ENCODE assay signal across 21 cellular contexts in genomic region chr3:191143224-191143623, GRCh38. TPM values are rescaled to one million over a fixed set of nuclear protein-coding genes. Genes with fewer than 3 reads are reported as not detected.
DNase-seq lines count a peak whose midpoint lies in the region; ATAC-seq and TF ChIP-seq lines count a peak whose summit lies in the region.
"Had no signal": no experiment of that assay in that cellular context is flagged by ENCODE, and none has a peak within 500 bp of the region (broad histone marks: within the 10 kb centered on the region; RNA-seq: fewer than 3 reads in every experiment).

No MANE protein-coding gene starts in this region.

- TF ChIP-seq POLR2A in HCT116 (IDR thresholded peaks at IDR 0.05; ENCODE audit: borderline replicate concordance, extremely low read depth, insufficient read depth, insufficient read length) = no peak

- no peak for TF ChIP-seq CTCF in HCT116 (IDR thresholded peaks at IDR 0.05 in 2 of 3, conservative IDR thresholded peaks at IDR 0.05 in 1 of 3; ENCODE audit: borderline replicate concordance in 1 of 3, insufficient read depth in 1 of 3, low read depth in 2 of 3, low read length in 2 of 3)
- no peak for TF ChIP-seq CTCF in SU-DHL-6 (IDR thresholded peaks at IDR 0.05; ENCODE audit: insufficient read depth, low read length, poor library complexity, severe bottlenecking)
- TF ChIP-seq CTCF in fibroblast of pulmonary artery (IDR thresholded peaks at IDR 0.05; ENCODE audit: low read length, missing control alignments) = no peak
- no peak for TF ChIP-seq CTCF in osteocyte (IDR thresholded peaks at IDR 0.05)
- TF ChIP-seq CTCF in heart right ventricle (IDR thresholded peaks at IDR 0.05) = no peak

- H3K4me3 ChIP-seq in HCT116 (replicated peaks in 1 of 2; ENCODE audit: low read depth in 1 of 2, low read length in 2 of 2) (no peak overlapping the region), SU-DHL-6 (ENCODE audit: insufficient read depth, low read length, poor library complexity, severe bottlenecking) (no peak overlapping the region), fibroblast of pulmonary artery (replicated peaks; ENCODE audit: low read depth, low read length) (no peak overlapping the region), heart right ventricle (no peak overlapping the region)
- H3K4me3 ChIP-seq: GM12878 had no signal

- H3K36me3 Mint-ChIP-seq in stimulated activated memory B cell treated with anti-CD40 and anti-IgM and Interleukin-4, amounts not matched to agents 10 μg/mL and 1 μg/mL and 100 μg/mL, for 72 hours = peaks cover 5% of the 10 kb centered on the region
- H3K36me3 Mint-ChIP-seq in osteocyte (ENCODE audit: unreplicated experiment) = no peaks in the 10 kb centered on the region

- H3K9ac ChIP-seq in HCT116 (ENCODE audit: low read length) (no peak overlapping the region), SU-DHL-6 (ENCODE audit: low read length) (no peak overlapping the region)

- RAD21 ChIA-PET in HCT116 (lab: Charles Lee; ENCODE audit: low non-redundant PET in 1 of 2, low total read pairs in 2 of 2, uncharacterized antibody in 2 of 2, unreplicated experiment in 2 of 2) = no interaction called here

- H3K27ac Mint-ChIP-seq in stimulated activated memory B cell treated with anti-CD40 and anti-IgM and Interleukin-4, amounts not matched to agents 10 μg/mL and 1 μg/mL and 100 μg/mL, for 72 hours = peak overlapping the region; percentile 5
- H3K27ac Mint-ChIP-seq in osteocyte (ENCODE audit: unreplicated experiment) = no peak overlapping the region
- H3K27ac Mint-ChIP-seq: CD4-positive, alpha-beta T cell had no signal

- H3K4me1 Mint-ChIP-seq in stimulated activated memory B cell treated with anti-CD40 and anti-IgM and Interleukin-4, amounts not matched to agents 10 μg/mL and 1 μg/mL and 100 μg/mL, for 72 hours = peaks cover 71% of the 10 kb centered on the region
- H3K4me1 Mint-ChIP-seq in osteocyte (ENCODE audit: unreplicated experiment) = peaks cover 11% of the 10 kb centered on the region

- H3K36me3 ChIP-seq in HCT116 (ENCODE audit: control insufficient read depth in 1 of 2, insufficient read depth in 2 of 2, low read length in 2 of 2) (no peaks in the 10 kb centered on the region), SU-DHL-6 (ENCODE audit: low read length) (no peaks in the 10 kb centered on the region), heart right ventricle (no peaks in the 10 kb centered on the region)
- H3K36me3 ChIP-seq: BE2C had no signal

- H3K27me3 Mint-ChIP-seq in stimulated activated memory B cell treated with anti-CD40 and anti-IgM and Interleukin-4, amounts not matched to agents 10 μg/mL and 1 μg/mL and 100 μg/mL, for 72 hours = no peaks in the 10 kb centered on the region
- no peaks in the 10 kb centered on the region for H3K27me3 Mint-ChIP-seq in osteocyte (ENCODE audit: unreplicated experiment)
- H3K27me3 Mint-ChIP-seq: CD4-positive, alpha-beta T cell; IgD-negative memory B cell had no signal

- H4K20me1 ChIP-seq in HCT116 (ENCODE audit: insufficient read depth) = no peaks in the 10 kb centered on the region
- H4K20me1 ChIP-seq in SU-DHL-6 (ENCODE audit: low read depth, low read length) = no peaks in the 10 kb centered on the region

- DNase-seq in HCT116 (ENCODE audit: low read depth, low spot score) (no peak), fibroblast of pulmonary artery (ENCODE audit: low read depth) (peak; percentile 70), osteocyte (ENCODE audit: extremely low spot score, unreplicated experiment) (no peak), heart right ventricle (no peak)
- DNase-seq in stimulated activated CD4-positive, alpha-beta T cell treated with anti-CD3 and anti-CD28 coated beads, Interleukin-4, amount 100 ng/mL, for 24 hours = no peak
- DNase-seq: BE2C; CD4-positive, alpha-beta T cell; DMS79; NCI-H1417 treated with DMSO at 0.1 percent for 48 hours; NCI-H2029; NCI-H2171 treated with DMSO at 0.1 percent for 48 hours; NCI-H446 treated with DMSO at 0.1 percent for 48 hours had no signal

- no peak for TF ChIP-seq RAD21 in HCT116 (IDR thresholded peaks at IDR 0.05; ENCODE audit: low read depth)

- peaks cover 9% of the 10 kb centered on the region; the same call in 1 of the 2 replicates for H3F3A ChIP-seq in SU-DHL-6 (ENCODE audit: insufficient read depth)

- no peaks in the 10 kb centered on the region for H3K9me2 ChIP-seq in HCT116 (ENCODE audit: insufficient read depth)
- H3K9me2 ChIP-seq in SU-DHL-6 (replicated peaks; ENCODE audit: insufficient read depth, low read length) = no peaks in the 10 kb centered on the region

- intact Hi-C loops in HCT116 (cut with micrococcal nuclease) (no loop called here), heart right ventricle (cut with DNase I) (no loop called here)

- H3K4me1 ChIP-seq in HCT116 (ENCODE audit: control insufficient read depth in 1 of 2, insufficient read depth in 2 of 2, low read length in 2 of 2) (peaks cover 3 to 30% of the 10 kb centered on the region in 2 experiments; a peak in 3 of 4 replicates), heart right ventricle (peaks cover 0 to 12% (median 4%) of the 10 kb centered on the region in 9 donors)
- H3K4me1 ChIP-seq: BE2C had no signal

- H3K79me2 ChIP-seq in HCT116 (ENCODE audit: insufficient read depth, low read length) (no peaks in the 10 kb centered on the region), SU-DHL-6 (ENCODE audit: insufficient read depth, low read length) (no peaks in the 10 kb centered on the region)

- H3K27me3 ChIP-seq in HCT116 (ENCODE audit: insufficient read depth, low read length) (no peaks in the 10 kb centered on the region), SU-DHL-6 (ENCODE audit: low read length) (no peaks in the 10 kb centered on the region), heart right ventricle (no peaks in the 10 kb centered on the region)
- H3K27me3 ChIP-seq: BE2C had no signal

- BruUV-seq in HCT116 (replicated peaks; lab: Mats Ljungman, UMichigan) = no TSS peak

- 51 to 69% methylated on average over 1 of the region's 1 CpG for WGBS in heart right ventricle, 2 donors

- no peaks in the 10 kb centered on the region for H3K9me3 ChIP-seq in HCT116 (ENCODE audit: control insufficient read depth in 1 of 2, insufficient read depth in 1 of 2, low read depth in 1 of 2, low read length in 2 of 2)
- no peaks in the 10 kb centered on the region for H3K9me3 ChIP-seq in SU-DHL-6 (ENCODE audit: insufficient read depth, low read length)
- no peaks in the 10 kb centered on the region for H3K9me3 ChIP-seq in heart right ventricle
- H3K9me3 ChIP-seq: BE2C had no signal

- H2AFZ ChIP-seq in HCT116 (ENCODE audit: low read depth, low read length, poor library complexity, severe bottlenecking) (peak overlapping the region; percentile 93), SU-DHL-6 (ENCODE audit: low read depth, low read length, severe bottlenecking) (peak overlapping the region; percentile 86)

- H3K4me3 Mint-ChIP-seq in stimulated activated memory B cell treated with anti-CD40 and anti-IgM and Interleukin-4, amounts not matched to agents 10 μg/mL and 1 μg/mL and 100 μg/mL, for 72 hours = no peak overlapping the region
- no peak overlapping the region for H3K4me3 Mint-ChIP-seq in osteocyte (ENCODE audit: unreplicated experiment)
- H3K4me3 Mint-ChIP-seq: CD4-positive, alpha-beta T cell had no signal

- POLR2A ChIA-PET in HCT116 (lab: Charles Lee) = no interaction called here

- H3K27ac ChIP-seq in HCT116 (ENCODE audit: low read depth, low read length) (no peak overlapping the region), SU-DHL-6 (ENCODE audit: low read depth, low read length) (peak overlapping the region; percentile 68; the same call in 1 of the 2 replicates), heart right ventricle (no peak overlapping the region)

- no peak overlapping the region for H3K4me2 ChIP-seq in HCT116 (ENCODE audit: low read length)
- H3K4me2 ChIP-seq in SU-DHL-6 (ENCODE audit: low read depth, low read length, poor library complexity, severe bottlenecking) = peak overlapping the region; percentile 90

- CTCF ChIA-PET in HCT116 (lab: Charles Lee) = no interaction called here

- peaks cover 5% of the 10 kb centered on the region for H3K9me3 Mint-ChIP-seq in stimulated activated memory B cell treated with anti-CD40 and anti-IgM and Interleukin-4, amounts not matched to agents 10 μg/mL and 1 μg/mL and 100 μg/mL, for 72 hours
- no peaks in the 10 kb centered on the region for H3K9me3 Mint-ChIP-seq in osteocyte (ENCODE audit: unreplicated experiment)
- H3K9me3 Mint-ChIP-seq: CD4-positive, alpha-beta T cell had no signal

- no peak for ATAC-seq in HCT116
- no peak for ATAC-seq in stimulated activated memory B cell treated with anti-CD40 and anti-IgM and Interleukin-4, amounts not matched to agents 10 μg/mL and 1 μg/mL and 100 μg/mL, for 72 hours
- ATAC-seq in heart right ventricle = no peak
- ATAC-seq in HG03457 (IDR thresholded peaks at IDR 0.05; ENCODE audit: unreplicated experiment) = no peak
- ATAC-seq: GM12878 had no signal

TF ChIP-seq in HCT116, 20 proteins besides CTCF, POLR2A, EP300 and RAD21 (continues in another document):
- no peak for TF ChIP-seq ATF3 (IDR thresholded peaks at IDR 0.05)
- no peak for TF ChIP-seq EGR1 (IDR thresholded peaks at IDR 0.05; ENCODE audit: low read depth)
- no peak for TF ChIP-seq JUND (IDR thresholded peaks at IDR 0.05)
- TF ChIP-seq CEBPB (IDR thresholded peaks at IDR 0.05; ENCODE audit: low read depth) = no peak
- no peak for TF ChIP-seq EZH2 (IDR thresholded peaks at IDR 0.05)
- no peak for TF ChIP-seq ZBTB33 (IDR thresholded peaks at IDR 0.05; ENCODE audit: extremely low read depth, insufficient replicate concordance, low read length)
- no peak for TF ChIP-seq TCF7L2 (IDR thresholded peaks at IDR 0.05; ENCODE audit: borderline replicate concordance, extremely low read depth, insufficient read depth, insufficient read length)

RNA-seq across cellular contexts. Expression of gene OSTN, which starts 55.8 kb away (rescaled TPM):
- not detected for total RNA-seq in HCT116 (2021; ENCODE audit: unreplicated experiment)
- not detected in 2 replicates for polyA plus RNA-seq in HCT116 (2012)
- not detected in 2 replicates for total RNA-seq in osteocyte
- under 1 TPM in 7 of 10 donors, not detected in 3; 0.07 to 0.72 (median 0.32) TPM for total RNA-seq in heart right ventricle
- under 1 TPM in 1 of 2 donors, not detected in 1; 0.15 TPM for polyA plus RNA-seq in heart right ventricle
- total RNA-seq: CD4-positive, alpha-beta T cell; G401; H4; HT-29 had no signal
- polyA plus RNA-seq: AG04450, IgD-negative memory B cell had no signal
